In genomic region chr11:123479048-123479837, GRCh38 we compare ENCODE assay signal across 9 cellular contexts. TPM values are rescaled to one million over a fixed set of nuclear protein-coding genes. Genes with fewer than 3 reads are reported as not detected.
DNase-seq lines count a peak whose midpoint lies in the region; ATAC-seq and TF ChIP-seq lines count a peak whose summit lies in the region.
"Had no signal": no experiment of that assay in that cellular context is flagged by ENCODE, and none has a peak within 500 bp of the region (broad histone marks: within the 10 kb centered on the region; RNA-seq: fewer than 3 reads in every experiment).

No MANE protein-coding gene starts in this region.

- no peak for TF ChIP-seq POLR2A in sigmoid colon (IDR thresholded peaks at IDR 0.05)

- H3K4me3 ChIP-seq in A673 (ENCODE audit: low read depth, low read length, poor library complexity, severe bottlenecking) (no peak overlapping the region), sigmoid colon (no peak overlapping the region), SJCRH30 (no peak overlapping the region)
- H3K4me3 ChIP-seq: K562 had no signal

- H3K4me1 Mint-ChIP-seq in T-helper 1 cell treated with Interleukin-12 subunit alpha and Interleukin-12 subunit beta and Interleukin-4 antibody, amounts not matched to agents 30 μg/mL and 1 μg/mL, for 36 hours (ENCODE audit: low read depth): peaks cover 54% of the 10 kb centered on the region

- H3K4me1 ChIP-seq in A673 (ENCODE audit: insufficient read depth, low read length, poor library complexity, severe bottlenecking) (peaks cover 21% of the 10 kb centered on the region), sigmoid colon (no peaks in the 10 kb centered on the region), SJCRH30 (peaks cover 12% of the 10 kb centered on the region)

- H3K27ac Mint-ChIP-seq in T-helper 1 cell treated with Interleukin-12 subunit alpha and Interleukin-12 subunit beta and Interleukin-4 antibody, amounts not matched to agents 30 μg/mL and 1 μg/mL, for 36 hours: peak overlapping the region; percentile 2

- no peaks in the 10 kb centered on the region for H3K36me3 ChIP-seq in A673 (ENCODE audit: insufficient read depth, low read length, poor library complexity, severe bottlenecking)
- H3K36me3 ChIP-seq in sigmoid colon: no peaks in the 10 kb centered on the region
- H3K36me3 ChIP-seq in SJCRH30: no peaks in the 10 kb centered on the region

- H3K27me3 ChIP-seq in A673 (replicated peaks; ENCODE audit: insufficient read depth, low read depth, low read length, poor library complexity) (no peaks in the 10 kb centered on the region), sigmoid colon (no peaks in the 10 kb centered on the region), SJCRH30 (no peaks in the 10 kb centered on the region)

- H3K27me3 Mint-ChIP-seq in T-helper 1 cell treated with Interleukin-12 subunit alpha and Interleukin-12 subunit beta and Interleukin-4 antibody, amounts not matched to agents 30 μg/mL and 1 μg/mL, for 36 hours (ENCODE audit: low read depth): no peaks in the 10 kb centered on the region

- no peaks in the 10 kb centered on the region for H3K9me3 Mint-ChIP-seq in T-helper 1 cell treated with Interleukin-12 subunit alpha and Interleukin-12 subunit beta and Interleukin-4 antibody, amounts not matched to agents 30 μg/mL and 1 μg/mL, for 36 hours

- ATAC-seq in GM19324 (IDR thresholded peaks at IDR 0.05; ENCODE audit: low FRiP score, unreplicated experiment): peak; percentile 55
- ATAC-seq in HG03064 (IDR thresholded peaks at IDR 0.05; ENCODE audit: low read depth, unreplicated experiment): peak; percentile 65

- CTCF ChIA-PET in A673 (lab: Charles Lee): interaction anchor here (0.5 to 3.3 kb wide), 12 partner anchors 15 to 616 kb away, joined by 3 to 39 read pairs (median 5); no protein-coding TSS in a partner anchor

- H3K27ac ChIP-seq in A673 (ENCODE audit: low read depth, low read length, poor library complexity, severe bottlenecking): no peak overlapping the region
- H3K27ac ChIP-seq in sigmoid colon: no peak overlapping the region
- H3K27ac ChIP-seq in SJCRH30: no peak overlapping the region

- TF ChIP-seq CTCF in A673 (conservative IDR thresholded peaks at IDR 0.05; ENCODE audit: low read depth, low read length) (no peak), sigmoid colon (IDR thresholded peaks at IDR 0.05) (no peak)

- peak overlapping the region; percentile 2 for H3K4me3 Mint-ChIP-seq in T-helper 1 cell treated with Interleukin-12 subunit alpha and Interleukin-12 subunit beta and Interleukin-4 antibody, amounts not matched to agents 30 μg/mL and 1 μg/mL, for 36 hours

- TF ChIP-seq EP300 in sigmoid colon (IDR thresholded peaks at IDR 0.05): no peak

- no TSS peak for BruUV-seq in A673 (replicated peaks; lab: Mats Ljungman, UMichigan)

- no peaks in the 10 kb centered on the region for H3K9me3 ChIP-seq in A673 (ENCODE audit: low read depth, low read length, poor library complexity, severe bottlenecking)
- H3K9me3 ChIP-seq in sigmoid colon: no peaks in the 10 kb centered on the region
- H3K9me3 ChIP-seq in SJCRH30 (replicated peaks): no peaks in the 10 kb centered on the region

- DNase-seq in AML-193 (lab: John Stamatoyannopoulos, UW): peak; percentile 73 to 86
- no peak for DNase-seq in A673 (ENCODE audit: low spot score)
- DNase-seq in inferior parietal cortex (ENCODE audit: extremely low spot score): no peak
- no peak for DNase-seq in sigmoid colon
- DNase-seq in SJCRH30: no peak

- peaks cover 34% of the 10 kb centered on the region for H3K36me3 Mint-ChIP-seq in T-helper 1 cell treated with Interleukin-12 subunit alpha and Interleukin-12 subunit beta and Interleukin-4 antibody, amounts not matched to agents 30 μg/mL and 1 μg/mL, for 36 hours (ENCODE audit: low read depth)

- POLR2A ChIA-PET in A673 (lab: Charles Lee; ENCODE audit: low non-redundant PET): interaction anchor here (0.6 to 0.7 kb wide), 2 partner anchors 171 to 923 kb away, joined by 3 to 4 read pairs; no protein-coding TSS in a partner anchor

- 74 to 76% methylated on average over 12 of the region's 12 CpGs for WGBS in sigmoid colon, 2 donors

- intact Hi-C loops in A673 (cut with micrococcal nuclease; ENCODE audit: unreplicated experiment): loop anchor here (2.0 to 10.0 kb wide), 4 partner anchors 230 to 614 kb away; no protein-coding TSS in a partner anchor
- intact Hi-C loops in sigmoid colon (cut with DNase I): loop anchor here (10.0 kb wide), 2 partner anchors 74 to 374 kb away; no protein-coding TSS in a partner anchor

RNA-seq across cellular contexts. Expression of gene GRAMD1B, which starts 49.2 kb away (rescaled TPM):
- total RNA-seq in A673 (2021) (12.8 and 13.0 TPM in 2 replicates), sigmoid colon (1 to 10 TPM; 2.3 to 5.0 (median 3.8) TPM)
- 1 to 10 TPM; 1.8 to 4.9 (median 3.5) TPM for polyA plus RNA-seq in sigmoid colon
- 18.0 and 22.9 TPM in 2 replicates for total RNA-seq in SJCRH30 (2014; rRNA removed; shearing (Covaris generic))
- polyA plus RNA-seq: K562 had no signal

Comparison
In these comparisons a context has a peak if more than half of its experiments do, and no peak if none do; other contexts are left out.
1. DNase-seq: peak in AML-193 (2 of 2); none in A673 (single experiment), inferior parietal cortex (single experiment), sigmoid colon (single experiment) and SJCRH30 (0 of 2).